ENCODE assay signal across 1 cellular context in the genomic region with DNA sequence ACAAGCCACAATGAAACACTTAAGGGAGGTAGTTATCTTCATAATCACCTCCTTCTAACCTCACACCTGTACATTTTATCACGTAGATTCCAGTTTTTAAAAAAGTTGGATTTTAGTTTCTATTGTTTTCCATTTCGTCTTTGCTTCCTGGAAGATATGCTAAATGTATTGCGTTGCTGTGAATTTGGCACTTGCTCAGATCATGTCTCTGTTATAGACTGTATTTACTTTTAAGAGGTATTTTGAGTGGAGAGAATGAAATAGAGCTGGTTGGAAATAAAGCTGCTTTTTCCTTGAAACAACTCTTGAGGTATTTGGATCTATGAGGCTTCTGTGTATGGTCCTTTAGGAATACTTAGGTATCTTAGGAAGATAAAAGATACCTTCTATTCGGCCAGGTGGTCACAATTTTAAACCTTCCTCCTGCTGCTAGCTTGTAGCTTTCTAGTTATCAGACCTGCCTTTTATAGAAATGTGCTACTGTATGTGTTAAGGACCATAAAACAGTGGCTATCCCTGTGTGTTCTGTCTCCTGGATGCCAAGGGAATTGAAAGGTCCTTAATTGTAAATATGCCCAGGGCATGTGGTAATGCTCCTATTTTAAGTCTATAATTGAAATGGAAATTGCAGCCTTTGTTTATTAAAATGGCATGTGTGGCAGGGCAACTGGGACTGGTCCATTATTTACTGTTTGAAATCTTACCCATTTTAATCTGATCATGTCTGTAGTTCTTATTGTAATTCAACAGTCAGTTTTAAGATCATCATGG.
TF ChIP-seq lines count a peak whose summit lies in the region.

No MANE protein-coding gene starts in this region.

TF ChIP-seq in SK-N-SH treated with all-trans-retinoic acid at 6 μM for 48 hours, 23 proteins besides CTCF, POLR2A, EP300 and RAD21 (continued from another document):
- TF ChIP-seq CSDC2 (CRISPR knock-in tag; IDR thresholded peaks at IDR 0.05) (no peak), ZC3H10 (CRISPR knock-in tag; IDR thresholded peaks at IDR 0.05) (no peak)
